Comparison of ENCODE assay signal across 8 cellular contexts in genomic region chrX:149630681-149631292, GRCh38. TPM values are rescaled to one million over a fixed set of nuclear protein-coding genes. Genes with fewer than 3 reads are reported as not detected.
DNase-seq lines count a peak whose midpoint lies in the region; ATAC-seq and TF ChIP-seq lines count a peak whose summit lies in the region.

No MANE protein-coding gene starts in this region.

- H3K79me2 ChIP-seq in mesendoderm (ENCODE audit: control insufficient read depth, insufficient read depth, low read length) = peaks cover 10% of the 10 kb centered on the region

- H3K27me3 ChIP-seq in Peyer's patch = no peaks in the 10 kb centered on the region
- no peaks in the 10 kb centered on the region for H3K27me3 ChIP-seq in mesendoderm (ENCODE audit: insufficient read depth, low read length, poor library complexity)
- H3K27me3 ChIP-seq in upper lobe of left lung = no peaks in the 10 kb centered on the region

- TF ChIP-seq POLR2A in Peyer's patch (IDR thresholded peaks at IDR 0.05) (no peak), upper lobe of left lung (IDR thresholded peaks at IDR 0.05) (no peak)

- intact Hi-C loops in activated naive CD4-positive, alpha-beta T cell treated with anti-CD3 and anti-CD28 coated beads for 36 hours (cut with micrococcal nuclease) = loop anchor here (1.0 to 10.0 kb wide), 6 partner anchors 84 to 734 kb away; partner anchors contain the start of genes EOLA1, IDS, MAGEA11 and MAMLD1

- no peak overlapping the region for H3K4ac ChIP-seq in mesendoderm (ENCODE audit: low read depth, low read length)

- peaks cover 3% of the 10 kb centered on the region for H3K79me1 ChIP-seq in mesendoderm (ENCODE audit: low read length)

- peak overlapping the region; percentile 63 for H3K27ac Mint-ChIP-seq in activated naive CD4-positive, alpha-beta T cell treated with anti-CD3 and anti-CD28 coated beads for 36 hours
- H3K27ac Mint-ChIP-seq in effector memory CD8-positive, alpha-beta T cell = peak overlapping the region; percentile 76 to 88

- H4K8ac ChIP-seq in mesendoderm (ENCODE audit: low read depth, low read length) = no peak overlapping the region

- H3K9me3 Mint-ChIP-seq in activated naive CD4-positive, alpha-beta T cell treated with anti-CD3 and anti-CD28 coated beads for 36 hours = no peaks in the 10 kb centered on the region
- H3K9me3 Mint-ChIP-seq in effector memory CD8-positive, alpha-beta T cell = no peaks in the 10 kb centered on the region

- peak overlapping the region; percentile 58 for H3K56ac ChIP-seq in mesendoderm (ENCODE audit: low read length)

- no peak overlapping the region for H2BK15ac ChIP-seq in mesendoderm (replicated peaks; ENCODE audit: low read depth)

- H3K36me3 ChIP-seq in Peyer's patch (no peaks in the 10 kb centered on the region), mesendoderm (ENCODE audit: control insufficient read depth, insufficient read depth, low read length) (no peaks in the 10 kb centered on the region), upper lobe of left lung (no peaks in the 10 kb centered on the region)

- peak overlapping the region; percentile 65 for H3K18ac ChIP-seq in mesendoderm (ENCODE audit: low read length)

- H3K4me3 Mint-ChIP-seq in activated naive CD4-positive, alpha-beta T cell treated with anti-CD3 and anti-CD28 coated beads for 36 hours = peak overlapping the region; percentile 87
- H3K4me3 Mint-ChIP-seq in effector memory CD8-positive, alpha-beta T cell = peak overlapping the region; percentile 93 to 94

- H3K4me3 ChIP-seq in Peyer's patch = peak overlapping the region; percentile 54 to 92 (median 70)
- H3K4me3 ChIP-seq in mesendoderm (ENCODE audit: low read length) = peak overlapping the region; percentile 57
- H3K4me3 ChIP-seq in upper lobe of left lung = peak overlapping the region; percentile 58 to 94 (median 72)

- no peak overlapping the region for H4K5ac ChIP-seq in mesendoderm (ENCODE audit: low read length)

- no peak overlapping the region for H2AK5ac ChIP-seq in mesendoderm (ENCODE audit: low read length)

- no peaks in the 10 kb centered on the region for H3K36me3 Mint-ChIP-seq in activated naive CD4-positive, alpha-beta T cell treated with anti-CD3 and anti-CD28 coated beads for 36 hours (ENCODE audit: low read depth)
- H3K36me3 Mint-ChIP-seq in effector memory CD8-positive, alpha-beta T cell (ENCODE audit: insufficient read depth) = peaks cover 9% of the 10 kb centered on the region

- CTCF ChIA-PET in activated naive CD4-positive, alpha-beta T cell treated with anti-CD3 and anti-CD28 coated beads for 36 hours (lab: Charles Lee) = no interaction called here

- no CpG with 5 or more reads among the region's 17 CpGs for WGBS in mesendoderm (ENCODE audit: extremely low coverage, insufficient coverage, low lambda C conversion rate)
- 4 to 34% methylated on average over 13 to 17 of the region's 17 CpGs for WGBS in upper lobe of left lung, 2 donors

- H3K4me1 ChIP-seq in Peyer's patch = no peaks in the 10 kb centered on the region
- H3K4me1 ChIP-seq in mesendoderm (ENCODE audit: control insufficient read depth, low read depth, low read length) = no peaks in the 10 kb centered on the region
- H3K4me1 ChIP-seq in upper lobe of left lung = peaks cover 3 to 15% (median 9%) of the 10 kb centered on the region in 4 donors

- H3K9ac ChIP-seq in mesendoderm (ENCODE audit: low read length) = peak overlapping the region; percentile 69

- no peak overlapping the region for H3K23ac ChIP-seq in mesendoderm (ENCODE audit: low read length)

- peak in 2 of 6 experiments; percentile 18 for TF ChIP-seq CTCF in Peyer's patch (IDR thresholded peaks at IDR 0.05)
- TF ChIP-seq CTCF in upper lobe of left lung (IDR thresholded peaks at IDR 0.05) = no peak

- peak; percentile 11 for DNase-seq in activated naive CD4-positive, alpha-beta T cell treated with anti-CD3 and anti-CD28 coated beads for 36 hours
- no peak for DNase-seq in activated naive CD4-positive, alpha-beta T cell treated with Interleukin-2 at 50 U/mL for 16 hours
- DNase-seq in Peyer's patch (no peak), mesendoderm (no peak), upper lobe of left lung (no peak), NCI-H2196 treated with DMSO at 0.1 percent for 48 hours (lab: John Stamatoyannopoulos, UW; ENCODE audit: unreplicated experiment) (no peak)
- DNase-seq in effector memory CD8-positive, alpha-beta T cell = no peak

- H2BK5ac ChIP-seq in mesendoderm (ENCODE audit: low read length) = no peak overlapping the region

- peak; percentile 9 for ATAC-seq in effector memory CD8-positive, alpha-beta T cell (replicated peaks)
- ATAC-seq in upper lobe of left lung (ENCODE audit: low FRiP score in 2 of 2) (peak in 1 of 2 donors; percentile 82), HG03139 (IDR thresholded peaks at IDR 0.05; ENCODE audit: unreplicated experiment) (no peak)

- H3K27ac ChIP-seq in Peyer's patch (peak overlapping the region; percentile 3 to 77 (median 72)), mesendoderm (ENCODE audit: low read depth, low read length) (no peak overlapping the region), upper lobe of left lung (peak overlapping the region; percentile 40 to 80 (median 70))

- peak overlapping the region; percentile 46 for H3K4me2 ChIP-seq in mesendoderm (ENCODE audit: low read length)

- no peak for TF ChIP-seq EP300 in upper lobe of left lung (IDR thresholded peaks at IDR 0.05)

- H3K9me3 ChIP-seq in Peyer's patch (no peaks in the 10 kb centered on the region), upper lobe of left lung (no peaks in the 10 kb centered on the region)

- no peak overlapping the region for H2BK120ac ChIP-seq in mesendoderm (ENCODE audit: low read depth, low read length)

- H3K4me1 Mint-ChIP-seq in activated naive CD4-positive, alpha-beta T cell treated with anti-CD3 and anti-CD28 coated beads for 36 hours (ENCODE audit: low read depth) = peaks cover 39% of the 10 kb centered on the region
- H3K4me1 Mint-ChIP-seq in effector memory CD8-positive, alpha-beta T cell (ENCODE audit: low read depth in 2 of 2) = peaks cover 25 to 38% of the 10 kb centered on the region in 2 donors

- no peaks in the 10 kb centered on the region for H3K27me3 Mint-ChIP-seq in activated naive CD4-positive, alpha-beta T cell treated with anti-CD3 and anti-CD28 coated beads for 36 hours (ENCODE audit: low read depth)
- H3K27me3 Mint-ChIP-seq in effector memory CD8-positive, alpha-beta T cell = no peaks in the 10 kb centered on the region

RNA-seq across cellular contexts. Expression of gene TMEM185A, which starts 0.8 kb away (rescaled TPM):
- total RNA-seq in activated naive CD4-positive, alpha-beta T cell treated with anti-CD3 and anti-CD28 coated beads for 36 hours = 1 to 10 TPM; 7.2 to 7.5 TPM
- 10 to 100 TPM; 11.0 to 17.3 (median 14.3) TPM for total RNA-seq in Peyer's patch
- 16.7 TPM for polyA plus RNA-seq in mesendoderm (2013, experiment 1 of 2)
- polyA plus RNA-seq in mesendoderm (2013, experiment 2 of 2) = 15.8 TPM
- 10 to 100 TPM in 5 of 6 donors, 1 to 10 TPM in 1; 9.4 to 26.0 (median 17.2) TPM for total RNA-seq in upper lobe of left lung

RNA-seq across cellular contexts. Expression of gene HSFX2, which starts 35.7 kb away (rescaled TPM):
- not detected for total RNA-seq in activated naive CD4-positive, alpha-beta T cell treated with anti-CD3 and anti-CD28 coated beads for 36 hours
- total RNA-seq in Peyer's patch = 1 to 10 TPM in 1 of 4 donors, not detected in 3; 2.0 TPM
- 0.07 TPM for polyA plus RNA-seq in mesendoderm (2013, experiment 1 of 2)
- polyA plus RNA-seq in mesendoderm (2013, experiment 2 of 2) = not detected
- total RNA-seq in upper lobe of left lung = under 1 TPM in 2 of 6 donors, not detected in 4; 0.24 to 0.49 TPM

RNA-seq across cellular contexts. Expression of gene MAGEA9B, which starts 43.5 kb away (rescaled TPM):
- not detected for total RNA-seq in activated naive CD4-positive, alpha-beta T cell treated with anti-CD3 and anti-CD28 coated beads for 36 hours
- not detected for total RNA-seq in Peyer's patch
- 0.17 TPM for polyA plus RNA-seq in mesendoderm (2013, experiment 1 of 2)
- polyA plus RNA-seq in mesendoderm (2013, experiment 2 of 2) = 0.29 TPM
- not detected for total RNA-seq in upper lobe of left lung
